In genomic region chr13:74560325-74560724, GRCh38 we compare ENCODE assay signal across 13 cellular contexts.
DNase-seq lines count a peak whose midpoint lies in the region; ATAC-seq and TF ChIP-seq lines count a peak whose summit lies in the region.
"Had no signal": no experiment of that assay in that cellular context is flagged by ENCODE, and none has a peak within 500 bp of the region (broad histone marks: within the 10 kb centered on the region; RNA-seq: fewer than 3 reads in every experiment).

No MANE protein-coding gene starts in this region.

- no peaks in the 10 kb centered on the region for H3K27me3 ChIP-seq in neural cell (ENCODE audit: insufficient read depth, low read depth, low read length)
- H3K27me3 ChIP-seq in WERI-Rb-1 (ENCODE audit: insufficient read depth, low read depth, severe bottlenecking), result no peaks in the 10 kb centered on the region
- H3K27me3 ChIP-seq: gastrocnemius medialis, suprapubic skin had no signal

- H3K9ac ChIP-seq in neural cell (ENCODE audit: low read length), result no peak overlapping the region

- H3K9me2 ChIP-seq in neural cell (ENCODE audit: insufficient read depth, low read length), result no peaks in the 10 kb centered on the region

- no peak overlapping the region for H3K4me2 ChIP-seq in neural cell (ENCODE audit: low read length)

- H3K9me3 ChIP-seq in neural cell (ENCODE audit: low read length), result no peaks in the 10 kb centered on the region
- no peaks in the 10 kb centered on the region for H3K9me3 ChIP-seq in WERI-Rb-1 (ENCODE audit: severe bottlenecking)
- H3K9me3 ChIP-seq: gastrocnemius medialis, suprapubic skin had no signal

- no peaks in the 10 kb centered on the region for H4K20me1 ChIP-seq in neural cell (ENCODE audit: insufficient read depth)

- no peaks in the 10 kb centered on the region for H3K36me3 ChIP-seq in neural cell (ENCODE audit: insufficient read depth, low read length)
- no peaks in the 10 kb centered on the region for H3K36me3 ChIP-seq in WERI-Rb-1
- H3K36me3 ChIP-seq: gastrocnemius medialis, suprapubic skin had no signal

- ATAC-seq in GM19025 (IDR thresholded peaks at IDR 0.05; ENCODE audit: low read depth, unreplicated experiment), result peak; percentile 48
- peak; percentile 70 for ATAC-seq in GM21717 (IDR thresholded peaks at IDR 0.05; ENCODE audit: unreplicated experiment)
- ATAC-seq in HG03175 (IDR thresholded peaks at IDR 0.05; ENCODE audit: unreplicated experiment), result peak; percentile 84
- ATAC-seq: gastrocnemius medialis, T-helper 17 cell had no signal

- H3K4me3 ChIP-seq in neural cell (ENCODE audit: low read length) (no peak overlapping the region), WERI-Rb-1 (ENCODE audit: low read depth, low read length) (no peak overlapping the region)
- H3K4me3 ChIP-seq: gastrocnemius medialis, suprapubic skin had no signal

- TF ChIP-seq RAD21 in neural cell (conservative IDR thresholded peaks at IDR 0.05), result no peak

- no peak for TF ChIP-seq CTCF in neural cell (IDR thresholded peaks at IDR 0.05; ENCODE audit: poor library complexity, severe bottlenecking)
- TF ChIP-seq CTCF in WERI-Rb-1 (IDR thresholded peaks at IDR 0.05; ENCODE audit: low read depth, low read length), result no peak

- H2AFZ ChIP-seq in neural cell (ENCODE audit: low read depth, low read length), result no peak overlapping the region

- TF ChIP-seq EP300 in neural cell (conservative IDR thresholded peaks at IDR 0.05; ENCODE audit: poor library complexity, severe bottlenecking), result no peak

- H3K79me2 ChIP-seq in neural cell (replicated peaks; ENCODE audit: insufficient read depth, low read length), result no peaks in the 10 kb centered on the region

- peak overlapping the region; percentile 8 for H3K27ac ChIP-seq in neural cell (ENCODE audit: low read length)
- no peak overlapping the region for H3K27ac ChIP-seq in WERI-Rb-1
- H3K27ac ChIP-seq: gastrocnemius medialis, suprapubic skin had no signal

- H3F3A ChIP-seq in neural cell (ENCODE audit: insufficient read depth, low read length, poor library complexity, severe bottlenecking), result no peaks in the 10 kb centered on the region

- DNase-seq in SW480 (ENCODE audit: low spot score), result no peak
- DNase-seq in WERI-Rb-1, result no peak
- DNase-seq in inferior parietal cortex (ENCODE audit: extremely low spot score), result no peak
- DNase-seq: activated CD4-positive, alpha-beta T cell treated with anti-CD3 and anti-CD28 coated beads, Interleukin-2, amount 10 ng/mL, durations not matched to agents 7 days and 5 days; CD8-positive, alpha-beta memory T cell; endodermal cell; gastrocnemius medialis; T-helper 17 cell had no signal

TF ChIP-seq in neural cell, 6 proteins besides CTCF, POLR2A, EP300 and RAD21:
- TF ChIP-seq TAF1 (IDR thresholded peaks at IDR 0.05; ENCODE audit: low read depth) (no peak), EZH2 (IDR thresholded peaks at IDR 0.05; ENCODE audit: borderline replicate concordance, insufficient read depth, low read length, poor library complexity, severe bottlenecking) (no peak), MXI1 (conservative IDR thresholded peaks at IDR 0.05; ENCODE audit: poor library complexity, severe bottlenecking) (no peak), POLR2AphosphoS5 (IDR thresholded peaks at IDR 0.05) (no peak), SMC3 (conservative IDR thresholded peaks at IDR 0.05; ENCODE audit: poor library complexity) (no peak), REST (IDR thresholded peaks at IDR 0.05; ENCODE audit: borderline replicate concordance) (no peak)
TF ChIP-seq in neural cell: peak in this region for 0.
